2 cellular contexts compared by ENCODE assay signal in the genomic region with DNA sequence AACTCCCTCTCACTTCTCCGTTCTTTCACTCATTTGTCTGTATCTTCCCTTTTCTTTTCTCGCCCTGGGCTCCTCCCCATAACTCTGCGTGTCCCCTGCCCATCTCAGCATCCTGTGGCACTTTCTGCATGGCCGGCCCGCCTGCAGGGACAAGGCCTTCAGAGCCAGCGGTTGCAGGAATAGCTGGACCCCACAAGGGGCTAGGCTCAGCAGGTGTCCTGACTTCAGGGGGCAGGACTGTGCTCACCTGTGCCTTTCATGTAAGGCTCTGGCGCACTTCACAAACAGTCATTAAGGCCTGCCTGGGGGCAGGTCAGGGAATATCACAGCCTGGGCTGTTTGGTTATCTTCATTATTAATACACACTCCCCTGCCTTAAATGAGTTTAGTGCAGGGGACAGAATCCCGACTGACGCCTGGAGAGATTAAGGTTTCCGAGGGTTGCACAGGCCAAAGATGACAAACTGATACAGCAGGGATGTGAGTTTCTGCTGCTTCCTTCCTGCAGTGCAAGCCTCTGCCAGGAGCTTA.
TF ChIP-seq lines count a peak whose summit lies in the region.

No MANE protein-coding gene starts in this region.

TF ChIP-seq in GM23338, 12 proteins besides CTCF, POLR2A, EP300 and RAD21 (continues in another document):
- TF ChIP-seq, protein P1, sequence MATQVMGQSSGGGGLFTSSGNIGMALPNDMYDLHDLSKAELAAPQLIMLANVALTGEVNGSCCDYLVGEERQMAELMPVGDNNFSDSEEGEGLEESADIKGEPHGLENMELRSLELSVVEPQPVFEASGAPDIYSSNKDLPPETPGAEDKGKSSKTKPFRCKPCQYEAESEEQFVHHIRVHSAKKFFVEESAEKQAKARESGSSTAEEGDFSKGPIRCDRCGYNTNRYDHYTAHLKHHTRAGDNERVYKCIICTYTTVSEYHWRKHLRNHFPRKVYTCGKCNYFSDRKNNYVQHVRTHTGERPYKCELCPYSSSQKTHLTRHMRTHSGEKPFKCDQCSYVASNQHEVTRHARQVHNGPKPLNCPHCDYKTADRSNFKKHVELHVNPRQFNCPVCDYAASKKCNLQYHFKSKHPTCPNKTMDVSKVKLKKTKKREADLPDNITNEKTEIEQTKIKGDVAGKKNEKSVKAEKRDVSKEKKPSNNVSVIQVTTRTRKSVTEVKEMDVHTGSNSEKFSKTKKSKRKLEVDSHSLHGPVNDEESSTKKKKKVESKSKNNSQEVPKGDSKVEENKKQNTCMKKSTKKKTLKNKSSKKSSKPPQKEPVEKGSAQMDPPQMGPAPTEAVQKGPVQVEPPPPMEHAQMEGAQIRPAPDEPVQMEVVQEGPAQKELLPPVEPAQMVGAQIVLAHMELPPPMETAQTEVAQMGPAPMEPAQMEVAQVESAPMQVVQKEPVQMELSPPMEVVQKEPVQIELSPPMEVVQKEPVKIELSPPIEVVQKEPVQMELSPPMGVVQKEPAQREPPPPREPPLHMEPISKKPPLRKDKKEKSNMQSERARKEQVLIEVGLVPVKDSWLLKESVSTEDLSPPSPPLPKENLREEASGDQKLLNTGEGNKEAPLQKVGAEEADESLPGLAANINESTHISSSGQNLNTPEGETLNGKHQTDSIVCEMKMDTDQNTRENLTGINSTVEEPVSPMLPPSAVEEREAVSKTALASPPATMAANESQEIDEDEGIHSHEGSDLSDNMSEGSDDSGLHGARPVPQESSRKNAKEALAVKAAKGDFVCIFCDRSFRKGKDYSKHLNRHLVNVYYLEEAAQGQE (IDR thresholded peaks at IDR 0.05; ENCODE audit: unreplicated experiment) = no peak
- TF ChIP-seq ZNF114 (CRISPR knock-in tag; IDR thresholded peaks at IDR 0.05) (no peak), EZH2phosphoT487 (IDR thresholded peaks at IDR 0.05; ENCODE audit: unreplicated experiment) (no peak), ZNF331 (CRISPR knock-in tag; IDR thresholded peaks at IDR 0.05; ENCODE audit: low read depth) (no peak), NANOG (IDR thresholded peaks at IDR 0.05; ENCODE audit: borderline replicate concordance) (no peak; the same call in 1 of the 2 replicates), POLR2AphosphoS5 (IDR thresholded peaks at IDR 0.05; ENCODE audit: low read depth) (no peak), EZH2 (IDR thresholded peaks at IDR 0.05; ENCODE audit: low read depth, unreplicated experiment) (no peak), CREB1 (CRISPR knock-in tag; IDR thresholded peaks at IDR 0.05; ENCODE audit: low read depth) (no peak), STAT1 (IDR thresholded peaks at IDR 0.05; ENCODE audit: unreplicated experiment) (no peak), JUNB (IDR thresholded peaks at IDR 0.05; ENCODE audit: unreplicated experiment) (no peak)
- TF ChIP-seq, protein P2, sequence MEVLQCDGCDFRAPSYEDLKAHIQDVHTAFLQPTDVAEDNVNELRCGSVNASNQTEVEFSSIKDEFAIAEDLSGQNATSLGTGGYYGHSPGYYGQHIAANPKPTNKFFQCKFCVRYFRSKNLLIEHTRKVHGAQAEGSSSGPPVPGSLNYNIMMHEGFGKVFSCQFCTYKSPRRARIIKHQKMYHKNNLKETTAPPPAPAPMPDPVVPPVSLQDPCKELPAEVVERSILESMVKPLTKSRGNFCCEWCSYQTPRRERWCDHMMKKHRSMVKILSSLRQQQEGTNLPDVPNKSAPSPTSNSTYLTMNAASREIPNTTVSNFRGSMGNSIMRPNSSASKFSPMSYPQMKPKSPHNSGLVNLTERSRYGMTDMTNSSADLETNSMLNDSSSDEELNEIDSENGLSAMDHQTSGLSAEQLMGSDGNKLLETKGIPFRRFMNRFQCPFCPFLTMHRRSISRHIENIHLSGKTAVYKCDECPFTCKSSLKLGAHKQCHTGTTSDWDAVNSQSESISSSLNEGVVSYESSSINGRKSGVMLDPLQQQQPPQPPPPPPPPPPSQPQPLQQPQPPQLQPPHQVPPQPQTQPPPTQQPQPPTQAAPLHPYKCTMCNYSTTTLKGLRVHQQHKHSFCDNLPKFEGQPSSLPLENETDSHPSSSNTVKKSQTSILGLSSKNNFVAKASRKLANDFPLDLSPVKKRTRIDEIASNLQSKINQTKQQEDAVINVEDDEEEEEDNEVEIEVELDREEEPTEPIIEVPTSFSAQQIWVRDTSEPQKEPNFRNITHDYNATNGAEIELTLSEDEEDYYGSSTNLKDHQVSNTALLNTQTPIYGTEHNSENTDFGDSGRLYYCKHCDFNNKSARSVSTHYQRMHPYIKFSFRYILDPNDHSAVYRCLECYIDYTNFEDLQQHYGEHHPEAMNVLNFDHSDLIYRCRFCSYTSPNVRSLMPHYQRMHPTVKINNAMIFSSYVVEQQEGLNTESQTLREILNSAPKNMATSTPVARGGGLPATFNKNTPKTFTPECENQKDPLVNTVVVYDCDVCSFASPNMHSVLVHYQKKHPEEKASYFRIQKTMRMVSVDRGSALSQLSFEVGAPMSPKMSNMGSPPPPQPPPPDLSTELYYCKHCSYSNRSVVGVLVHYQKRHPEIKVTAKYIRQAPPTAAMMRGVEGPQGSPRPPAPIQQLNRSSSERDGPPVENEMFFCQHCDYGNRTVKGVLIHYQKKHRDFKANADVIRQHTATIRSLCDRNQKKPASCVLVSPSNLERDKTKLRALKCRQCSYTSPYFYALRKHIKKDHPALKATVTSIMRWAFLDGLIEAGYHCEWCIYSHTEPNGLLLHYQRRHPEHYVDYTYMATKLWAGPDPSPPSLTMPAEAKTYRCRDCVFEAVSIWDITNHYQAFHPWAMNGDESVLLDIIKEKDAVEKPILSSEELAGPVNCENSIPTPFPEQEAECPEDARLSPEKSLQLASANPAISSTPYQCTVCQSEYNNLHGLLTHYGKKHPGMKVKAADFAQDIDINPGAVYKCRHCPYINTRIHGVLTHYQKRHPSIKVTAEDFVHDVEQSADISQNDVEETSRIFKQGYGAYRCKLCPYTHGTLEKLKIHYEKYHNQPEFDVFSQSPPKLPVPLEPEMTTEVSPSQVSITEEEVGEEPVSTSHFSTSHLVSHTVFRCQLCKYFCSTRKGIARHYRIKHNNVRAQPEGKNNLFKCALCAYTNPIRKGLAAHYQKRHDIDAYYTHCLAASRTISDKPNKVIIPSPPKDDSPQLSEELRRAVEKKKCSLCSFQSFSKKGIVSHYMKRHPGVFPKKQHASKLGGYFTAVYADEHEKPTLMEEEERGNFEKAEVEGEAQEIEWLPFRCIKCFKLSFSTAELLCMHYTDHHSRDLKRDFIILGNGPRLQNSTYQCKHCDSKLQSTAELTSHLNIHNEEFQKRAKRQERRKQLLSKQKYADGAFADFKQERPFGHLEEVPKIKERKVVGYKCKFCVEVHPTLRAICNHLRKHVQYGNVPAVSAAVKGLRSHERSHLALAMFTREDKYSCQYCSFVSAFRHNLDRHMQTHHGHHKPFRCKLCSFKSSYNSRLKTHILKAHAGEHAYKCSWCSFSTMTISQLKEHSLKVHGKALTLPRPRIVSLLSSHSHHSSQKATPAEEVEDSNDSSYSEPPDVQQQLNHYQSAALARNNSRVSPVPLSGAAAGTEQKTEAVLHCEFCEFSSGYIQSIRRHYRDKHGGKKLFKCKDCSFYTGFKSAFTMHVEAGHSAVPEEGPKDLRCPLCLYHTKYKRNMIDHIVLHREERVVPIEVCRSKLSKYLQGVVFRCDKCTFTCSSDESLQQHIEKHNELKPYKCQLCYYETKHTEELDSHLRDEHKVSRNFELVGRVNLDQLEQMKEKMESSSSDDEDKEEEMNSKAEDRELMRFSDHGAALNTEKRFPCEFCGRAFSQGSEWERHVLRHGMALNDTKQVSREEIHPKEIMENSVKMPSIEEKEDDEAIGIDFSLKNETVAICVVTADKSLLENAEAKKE (CRISPR knock-in tag; IDR thresholded peaks at IDR 0.05) = no peak

TF ChIP-seq in H1, 55 proteins besides CTCF, POLR2A, EP300 and RAD21 (continued from another document):
- TF ChIP-seq BRCA1 (IDR thresholded peaks at IDR 0.05; ENCODE audit: low read depth, low read length) (no peak), ASH2L (IDR thresholded peaks at IDR 0.05; ENCODE audit: low read length) (no peak), ZNF274 (IDR thresholded peaks at IDR 0.05; ENCODE audit: borderline replicate concordance, extremely low read depth, low read length) (no peak), CTBP2 (IDR thresholded peaks at IDR 0.05; ENCODE audit: borderline replicate concordance, insufficient read depth, insufficient read length, low read length) (no peak), GTF2F1 (IDR thresholded peaks at IDR 0.05; ENCODE audit: borderline replicate concordance, low read depth, low read length) (no peak), NANOG (IDR thresholded peaks at IDR 0.05; ENCODE audit: insufficient read depth, low read depth, low read length, poor library complexity, severe bottlenecking) (no peak), HDAC6 (IDR thresholded peaks at IDR 0.05; ENCODE audit: low read depth, low read length) (no peak)
- TF ChIP-seq, protein P3, sequence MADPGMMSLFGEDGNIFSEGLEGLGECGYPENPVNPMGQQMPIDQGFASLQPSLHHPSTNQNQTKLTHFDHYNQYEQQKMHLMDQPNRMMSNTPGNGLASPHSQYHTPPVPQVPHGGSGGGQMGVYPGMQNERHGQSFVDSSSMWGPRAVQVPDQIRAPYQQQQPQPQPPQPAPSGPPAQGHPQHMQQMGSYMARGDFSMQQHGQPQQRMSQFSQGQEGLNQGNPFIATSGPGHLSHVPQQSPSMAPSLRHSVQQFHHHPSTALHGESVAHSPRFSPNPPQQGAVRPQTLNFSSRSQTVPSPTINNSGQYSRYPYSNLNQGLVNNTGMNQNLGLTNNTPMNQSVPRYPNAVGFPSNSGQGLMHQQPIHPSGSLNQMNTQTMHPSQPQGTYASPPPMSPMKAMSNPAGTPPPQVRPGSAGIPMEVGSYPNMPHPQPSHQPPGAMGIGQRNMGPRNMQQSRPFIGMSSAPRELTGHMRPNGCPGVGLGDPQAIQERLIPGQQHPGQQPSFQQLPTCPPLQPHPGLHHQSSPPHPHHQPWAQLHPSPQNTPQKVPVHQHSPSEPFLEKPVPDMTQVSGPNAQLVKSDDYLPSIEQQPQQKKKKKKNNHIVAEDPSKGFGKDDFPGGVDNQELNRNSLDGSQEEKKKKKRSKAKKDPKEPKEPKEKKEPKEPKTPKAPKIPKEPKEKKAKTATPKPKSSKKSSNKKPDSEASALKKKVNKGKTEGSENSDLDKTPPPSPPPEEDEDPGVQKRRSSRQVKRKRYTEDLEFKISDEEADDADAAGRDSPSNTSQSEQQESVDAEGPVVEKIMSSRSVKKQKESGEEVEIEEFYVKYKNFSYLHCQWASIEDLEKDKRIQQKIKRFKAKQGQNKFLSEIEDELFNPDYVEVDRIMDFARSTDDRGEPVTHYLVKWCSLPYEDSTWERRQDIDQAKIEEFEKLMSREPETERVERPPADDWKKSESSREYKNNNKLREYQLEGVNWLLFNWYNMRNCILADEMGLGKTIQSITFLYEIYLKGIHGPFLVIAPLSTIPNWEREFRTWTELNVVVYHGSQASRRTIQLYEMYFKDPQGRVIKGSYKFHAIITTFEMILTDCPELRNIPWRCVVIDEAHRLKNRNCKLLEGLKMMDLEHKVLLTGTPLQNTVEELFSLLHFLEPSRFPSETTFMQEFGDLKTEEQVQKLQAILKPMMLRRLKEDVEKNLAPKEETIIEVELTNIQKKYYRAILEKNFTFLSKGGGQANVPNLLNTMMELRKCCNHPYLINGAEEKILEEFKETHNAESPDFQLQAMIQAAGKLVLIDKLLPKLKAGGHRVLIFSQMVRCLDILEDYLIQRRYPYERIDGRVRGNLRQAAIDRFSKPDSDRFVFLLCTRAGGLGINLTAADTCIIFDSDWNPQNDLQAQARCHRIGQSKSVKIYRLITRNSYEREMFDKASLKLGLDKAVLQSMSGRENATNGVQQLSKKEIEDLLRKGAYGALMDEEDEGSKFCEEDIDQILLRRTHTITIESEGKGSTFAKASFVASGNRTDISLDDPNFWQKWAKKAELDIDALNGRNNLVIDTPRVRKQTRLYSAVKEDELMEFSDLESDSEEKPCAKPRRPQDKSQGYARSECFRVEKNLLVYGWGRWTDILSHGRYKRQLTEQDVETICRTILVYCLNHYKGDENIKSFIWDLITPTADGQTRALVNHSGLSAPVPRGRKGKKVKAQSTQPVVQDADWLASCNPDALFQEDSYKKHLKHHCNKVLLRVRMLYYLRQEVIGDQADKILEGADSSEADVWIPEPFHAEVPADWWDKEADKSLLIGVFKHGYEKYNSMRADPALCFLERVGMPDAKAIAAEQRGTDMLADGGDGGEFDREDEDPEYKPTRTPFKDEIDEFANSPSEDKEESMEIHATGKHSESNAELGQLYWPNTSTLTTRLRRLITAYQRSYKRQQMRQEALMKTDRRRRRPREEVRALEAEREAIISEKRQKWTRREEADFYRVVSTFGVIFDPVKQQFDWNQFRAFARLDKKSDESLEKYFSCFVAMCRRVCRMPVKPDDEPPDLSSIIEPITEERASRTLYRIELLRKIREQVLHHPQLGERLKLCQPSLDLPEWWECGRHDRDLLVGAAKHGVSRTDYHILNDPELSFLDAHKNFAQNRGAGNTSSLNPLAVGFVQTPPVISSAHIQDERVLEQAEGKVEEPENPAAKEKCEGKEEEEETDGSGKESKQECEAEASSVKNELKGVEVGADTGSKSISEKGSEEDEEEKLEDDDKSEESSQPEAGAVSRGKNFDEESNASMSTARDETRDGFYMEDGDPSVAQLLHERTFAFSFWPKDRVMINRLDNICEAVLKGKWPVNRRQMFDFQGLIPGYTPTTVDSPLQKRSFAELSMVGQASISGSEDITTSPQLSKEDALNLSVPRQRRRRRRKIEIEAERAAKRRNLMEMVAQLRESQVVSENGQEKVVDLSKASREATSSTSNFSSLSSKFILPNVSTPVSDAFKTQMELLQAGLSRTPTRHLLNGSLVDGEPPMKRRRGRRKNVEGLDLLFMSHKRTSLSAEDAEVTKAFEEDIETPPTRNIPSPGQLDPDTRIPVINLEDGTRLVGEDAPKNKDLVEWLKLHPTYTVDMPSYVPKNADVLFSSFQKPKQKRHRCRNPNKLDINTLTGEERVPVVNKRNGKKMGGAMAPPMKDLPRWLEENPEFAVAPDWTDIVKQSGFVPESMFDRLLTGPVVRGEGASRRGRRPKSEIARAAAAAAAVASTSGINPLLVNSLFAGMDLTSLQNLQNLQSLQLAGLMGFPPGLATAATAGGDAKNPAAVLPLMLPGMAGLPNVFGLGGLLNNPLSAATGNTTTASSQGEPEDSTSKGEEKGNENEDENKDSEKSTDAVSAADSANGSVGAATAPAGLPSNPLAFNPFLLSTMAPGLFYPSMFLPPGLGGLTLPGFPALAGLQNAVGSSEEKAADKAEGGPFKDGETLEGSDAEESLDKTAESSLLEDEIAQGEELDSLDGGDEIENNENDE (IDR thresholded peaks at IDR 0.05; ENCODE audit: insufficient replicate concordance, low read length) = no peak
